ENCODE assay signal across 19 cellular contexts in the genomic region with DNA sequence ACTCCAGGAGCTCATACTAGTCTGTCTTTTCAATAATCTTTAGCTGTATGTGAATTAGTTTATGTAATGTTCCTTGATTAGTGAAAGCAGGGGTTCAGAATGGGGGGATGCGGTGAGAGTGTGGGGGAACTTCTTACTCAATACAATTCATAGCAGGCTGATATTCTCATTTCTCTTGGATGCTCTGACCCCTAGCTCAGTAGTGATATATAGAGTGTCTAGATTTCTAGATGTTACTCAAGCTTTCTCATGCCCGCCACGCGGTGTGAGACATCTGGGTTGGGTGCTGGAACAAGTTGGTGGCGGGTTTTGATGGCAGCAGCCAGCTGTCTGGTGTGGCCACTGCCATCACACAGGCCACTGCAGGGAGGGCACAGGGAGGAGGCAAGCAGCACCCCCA. TPM values are rescaled to one million over a fixed set of nuclear protein-coding genes. Genes with fewer than 3 reads are reported as not detected.
"Had no signal": no experiment of that assay in that cellular context is flagged by ENCODE, and none has a peak within 500 bp of the region (broad histone marks: within the 10 kb centered on the region; RNA-seq: fewer than 3 reads in every experiment).

No MANE protein-coding gene starts in this region.

- H3K9me3 Mint-ChIP-seq: activated naive CD8-positive, alpha-beta T cell treated with anti-CD3 and anti-CD28 coated beads for 36 hours; effector memory CD8-positive, alpha-beta T cell; mesothelial cell of epicardium; T-cell had no signal

- DNase-seq: activated gamma-delta T cell treated with Interleukin-2 at 50 U/mL for 16 hours; activated naive CD8-positive, alpha-beta T cell treated with anti-CD3 and anti-CD28 coated beads for 36 hours; amniotic stem cell; colonic mucosa; dorsolateral prefrontal cortex; effector memory CD8-positive, alpha-beta T cell; hypothalamus; left ventricle myocardium inferior; mammary epithelial cell; naive thymus-derived CD8-positive, alpha-beta T cell; psoas muscle; spleen; stimulated activated naive B cell treated with anti-CD40 and anti-IgM and Interleukin-4, amounts not matched to agents 10 μg/mL and 1 μg/mL and 100 μg/mL, for 72 hours; T-cell; upper lobe of right lung had no signal

- H3K36me3 Mint-ChIP-seq: activated naive CD8-positive, alpha-beta T cell treated with anti-CD3 and anti-CD28 coated beads for 36 hours; mesothelial cell of epicardium; naive thymus-derived CD8-positive, alpha-beta T cell; T-cell had no signal

- H3K4me3 Mint-ChIP-seq: activated naive CD8-positive, alpha-beta T cell treated with anti-CD3 and anti-CD28 coated beads for 36 hours; effector memory CD8-positive, alpha-beta T cell; stimulated activated naive B cell treated with anti-CD40 and anti-IgM and Interleukin-4, amounts not matched to agents 10 μg/mL and 1 μg/mL and 100 μg/mL, for 72 hours; T-helper 2 cell treated with Interferon-gamma antibody and Interleukin-4, amounts not matched to agents 5 μg/mL and 100 μg/mL, for 36 hours had no signal

- H3K27ac Mint-ChIP-seq: activated naive CD8-positive, alpha-beta T cell treated with anti-CD3 and anti-CD28 coated beads for 36 hours; effector memory CD8-positive, alpha-beta T cell; mesothelial cell of epicardium; naive thymus-derived CD8-positive, alpha-beta T cell; T-cell; T-helper 2 cell treated with Interferon-gamma antibody and Interleukin-4, amounts not matched to agents 5 μg/mL and 100 μg/mL, for 36 hours had no signal

- H3K4me1 Mint-ChIP-seq: activated naive CD8-positive, alpha-beta T cell treated with anti-CD3 and anti-CD28 coated beads for 36 hours; mesothelial cell of epicardium had no signal

- ATAC-seq: effector memory CD8-positive, alpha-beta T cell; naive thymus-derived CD8-positive, alpha-beta T cell; pancreas; psoas muscle; T-cell; upper lobe of right lung had no signal

RNA-seq across cellular contexts. Expression of gene FLT1, which starts 39.3 kb away (rescaled TPM):
- total RNA-seq: bronchial epithelial cell, mammary epithelial cell had no signal
